Comparison of ENCODE assay signal across 8 cellular contexts in the genomic region with DNA sequence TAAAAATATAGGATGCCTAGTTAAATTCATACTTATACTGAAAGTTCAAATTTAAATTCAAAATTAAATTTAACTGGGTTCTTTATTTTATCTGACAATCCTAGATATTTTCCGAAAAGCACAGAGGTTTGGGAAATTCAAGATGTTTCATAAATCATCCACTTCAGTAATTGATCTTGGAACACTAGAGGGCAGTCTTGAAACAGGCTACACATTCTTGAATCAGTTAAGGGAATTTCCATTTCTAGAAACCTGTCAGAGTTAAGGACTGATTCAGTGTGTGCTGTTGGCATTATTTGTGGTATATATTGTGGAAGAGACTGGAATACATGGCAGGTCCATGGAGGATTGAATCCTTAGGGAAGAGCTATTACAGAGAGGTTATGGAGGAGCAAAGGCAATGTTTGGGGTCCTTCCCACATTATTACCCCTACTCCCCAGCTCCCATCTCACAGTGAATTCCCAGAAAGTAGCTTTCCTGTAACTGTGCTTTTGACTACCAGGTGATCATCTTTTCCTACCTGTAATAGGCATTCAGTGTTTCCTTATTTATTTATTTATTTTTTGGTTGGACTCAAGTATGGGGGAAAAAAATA.
DNase-seq lines count a peak whose midpoint lies in the region; ATAC-seq and TF ChIP-seq lines count a peak whose summit lies in the region.

No MANE protein-coding gene starts in this region.

- CTCF ChIA-PET in activated CD4-positive, alpha-beta T cell treated with anti-CD3 and anti-CD28 coated beads for 36 hours (lab: Charles Lee) = interaction anchor here (0.6 to 15.1 kb wide), 16 partner anchors 8 to 1096 kb away, joined by 3 to 398 read pairs (median 3); no protein-coding TSS in a partner anchor

- H3K27me3 Mint-ChIP-seq in activated CD4-positive, alpha-beta T cell treated with anti-CD3 and anti-CD28 coated beads for 36 hours = no peaks in the 10 kb centered on the region
- no peaks in the 10 kb centered on the region for H3K27me3 Mint-ChIP-seq in nephron progenitor cell (ENCODE audit: low read depth, poor library complexity)
- H3K27me3 Mint-ChIP-seq in stimulated activated memory B cell treated with anti-CD40 and anti-IgM and Interleukin-4, amounts not matched to agents 10 μg/mL and 1 μg/mL and 100 μg/mL, for 72 hours = no peaks in the 10 kb centered on the region

- TF ChIP-seq CTCF in epithelial cell of proximal tubule (conservative IDR thresholded peaks at IDR 0.05; ENCODE audit: low read depth, low read length) (peak; percentile 78), nephron progenitor cell (IDR thresholded peaks at IDR 0.05) (peak; percentile 67)

- H3K4me3 ChIP-seq in epithelial cell of proximal tubule (ENCODE audit: low read depth, low read length) = no peak overlapping the region

- H3K36me3 Mint-ChIP-seq in activated CD4-positive, alpha-beta T cell treated with anti-CD3 and anti-CD28 coated beads for 36 hours (ENCODE audit: low read depth) = no peaks in the 10 kb centered on the region
- H3K36me3 Mint-ChIP-seq in nephron progenitor cell (ENCODE audit: low read depth) = no peaks in the 10 kb centered on the region
- no peaks in the 10 kb centered on the region for H3K36me3 Mint-ChIP-seq in stimulated activated memory B cell treated with anti-CD40 and anti-IgM and Interleukin-4, amounts not matched to agents 10 μg/mL and 1 μg/mL and 100 μg/mL, for 72 hours

- no peak overlapping the region for H3K4me3 Mint-ChIP-seq in activated CD4-positive, alpha-beta T cell treated with anti-CD3 and anti-CD28 coated beads for 36 hours
- no peak overlapping the region for H3K4me3 Mint-ChIP-seq in nephron progenitor cell
- H3K4me3 Mint-ChIP-seq in stimulated activated memory B cell treated with anti-CD40 and anti-IgM and Interleukin-4, amounts not matched to agents 10 μg/mL and 1 μg/mL and 100 μg/mL, for 72 hours = no peak overlapping the region

- POLR2A ChIA-PET in activated CD4-positive, alpha-beta T cell treated with anti-CD3 and anti-CD28 coated beads for 36 hours (lab: Charles Lee) = no interaction called here

- intact Hi-C loops in activated CD4-positive, alpha-beta T cell treated with anti-CD3 and anti-CD28 coated beads for 36 hours (cut with DNase I, micrococcal nuclease) = loop anchor here (1.0 to 5.0 kb wide), 7 partner anchors 192 to 511 kb away; a partner anchor contains a TSS

- H3K27ac Mint-ChIP-seq in activated CD4-positive, alpha-beta T cell treated with anti-CD3 and anti-CD28 coated beads for 36 hours = no peak overlapping the region
- no peak overlapping the region for H3K27ac Mint-ChIP-seq in nephron progenitor cell
- no peak overlapping the region for H3K27ac Mint-ChIP-seq in stimulated activated memory B cell treated with anti-CD40 and anti-IgM and Interleukin-4, amounts not matched to agents 10 μg/mL and 1 μg/mL and 100 μg/mL, for 72 hours

- H3K4me1 Mint-ChIP-seq in activated CD4-positive, alpha-beta T cell treated with anti-CD3 and anti-CD28 coated beads for 36 hours = no peaks in the 10 kb centered on the region
- peaks cover 16% of the 10 kb centered on the region for H3K4me1 Mint-ChIP-seq in nephron progenitor cell
- H3K4me1 Mint-ChIP-seq in stimulated activated memory B cell treated with anti-CD40 and anti-IgM and Interleukin-4, amounts not matched to agents 10 μg/mL and 1 μg/mL and 100 μg/mL, for 72 hours = no peaks in the 10 kb centered on the region

- H3K9me3 Mint-ChIP-seq in activated CD4-positive, alpha-beta T cell treated with anti-CD3 and anti-CD28 coated beads for 36 hours (ENCODE audit: low read depth) = no peaks in the 10 kb centered on the region
- H3K9me3 Mint-ChIP-seq in nephron progenitor cell = no peaks in the 10 kb centered on the region
- no peaks in the 10 kb centered on the region for H3K9me3 Mint-ChIP-seq in stimulated activated memory B cell treated with anti-CD40 and anti-IgM and Interleukin-4, amounts not matched to agents 10 μg/mL and 1 μg/mL and 100 μg/mL, for 72 hours

- ATAC-seq in activated CD4-positive, alpha-beta T cell treated with anti-CD3 and anti-CD28 coated beads for 36 hours = peak; percentile 60
- peak; percentile 67 for ATAC-seq in GM21526 (IDR thresholded peaks at IDR 0.05; ENCODE audit: low FRiP score, unreplicated experiment)
- no peak for ATAC-seq in stimulated activated memory B cell treated with anti-CD40 and anti-IgM and Interleukin-4, amounts not matched to agents 10 μg/mL and 1 μg/mL and 100 μg/mL, for 72 hours

- DNase-seq in activated CD4-positive, alpha-beta T cell treated with anti-CD3 and anti-CD28 coated beads for 36 hours = no peak
- no peak for DNase-seq in activated CD4-positive, alpha-beta T cell treated with anti-CD3 and anti-CD28 coated beads, Interleukin-2, amount 50 U/mL, for 4 hours
- DNase-seq in KG1 (lab: John Stamatoyannopoulos, UW) (peak; percentile 64), SHP77 treated with DMSO at 0.1 percent for 48 hours (lab: John Stamatoyannopoulos, UW) (peak; percentile 1), epithelial cell of proximal tubule (ENCODE audit: low read depth) (no peak), nephron progenitor cell (no peak)

Comparison
In these comparisons a context has a peak if more than half of its experiments do, and no peak if none do; other contexts are left out.
1. DNase-seq: peak in KG1 (single experiment) and SHP77 treated with DMSO at 0.1 percent for 48 hours (single experiment); none in activated CD4-positive, alpha-beta T cell treated with anti-CD3 and anti-CD28 coated beads for 36 hours (single experiment), activated CD4-positive, alpha-beta T cell treated with anti-CD3 and anti-CD28 coated beads, Interleukin-2, amount 50 U/mL, for 4 hours (0 of 2), epithelial cell of proximal tubule (single experiment) and nephron progenitor cell (single experiment).